ENCODE assay signal across 10 cellular contexts in the genomic region with DNA sequence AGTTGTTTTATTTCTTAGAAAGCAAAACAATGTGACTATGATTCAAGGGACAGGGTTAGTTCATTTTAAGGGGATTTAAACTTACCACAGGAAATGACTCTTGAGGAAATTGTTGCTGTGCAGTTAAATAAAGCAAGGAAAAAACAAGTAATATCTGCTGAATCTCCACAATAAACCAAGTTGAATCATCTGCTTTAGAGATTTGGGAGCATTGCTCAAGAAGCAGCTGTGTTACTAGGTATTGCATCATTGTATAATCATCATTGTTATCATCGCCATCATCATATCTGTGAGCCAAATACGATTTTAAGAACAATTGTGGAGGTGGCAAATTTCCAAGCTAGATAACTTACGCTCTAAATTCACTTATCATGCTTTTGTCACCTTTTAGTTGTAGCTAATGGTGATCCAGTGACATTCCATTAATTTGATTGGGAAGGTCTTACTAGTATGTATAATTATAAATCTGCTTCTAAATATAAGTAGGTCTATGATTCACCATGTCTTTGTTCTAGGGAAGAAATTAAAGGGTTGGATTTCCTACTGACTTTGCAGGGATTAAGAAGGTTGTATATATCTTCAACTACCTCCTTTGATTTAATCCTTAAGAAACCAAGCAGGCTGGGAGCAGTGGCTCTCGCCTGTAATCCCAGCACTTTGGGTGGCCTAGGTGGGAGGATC. TPM values are rescaled to one million over a fixed set of nuclear protein-coding genes. Genes with fewer than 3 reads are reported as not detected.
DNase-seq lines count a peak whose midpoint lies in the region; ATAC-seq and TF ChIP-seq lines count a peak whose summit lies in the region.
"Had no signal": no experiment of that assay in that cellular context is flagged by ENCODE, and none has a peak within 500 bp of the region (broad histone marks: within the 10 kb centered on the region; RNA-seq: fewer than 3 reads in every experiment).

No MANE protein-coding gene starts in this region.

- ATAC-seq in stimulated activated naive CD8-positive, alpha-beta T cell treated with anti-CD3 and anti-CD28 coated beads, Interleukin-15, amount 100 ng/mL, for 72 hours: peak; percentile 58
- ATAC-seq: naive thymus-derived CD8-positive, alpha-beta T cell had no signal

- no peak for TF ChIP-seq POLR2A in breast epithelium (IDR thresholded peaks at IDR 0.05)

- intact Hi-C loops in MCF 10A (cut with micrococcal nuclease): no loop called here
- intact Hi-C loops in breast epithelium (cut with DNase I; ENCODE audit: low total_unique reads): no loop called here

- H2BK12ac ChIP-seq in neuronal stem cell (ENCODE audit: low read length): no peak overlapping the region

- no peaks in the 10 kb centered on the region for H3K36me3 Mint-ChIP-seq in MCF 10A (ENCODE audit: insufficient read depth, unreplicated experiment)

- H3K4me3 Mint-ChIP-seq in MCF 10A (ENCODE audit: unreplicated experiment): no peak overlapping the region
- H3K4me3 Mint-ChIP-seq in stimulated activated naive CD8-positive, alpha-beta T cell treated with anti-CD3 and anti-CD28 coated beads, Interleukin-15, amount 100 ng/mL, for 72 hours: no peak overlapping the region
- H3K4me3 Mint-ChIP-seq: central memory CD8-positive, alpha-beta T cell; naive thymus-derived CD8-positive, alpha-beta T cell had no signal

- H3K4me1 ChIP-seq in breast epithelium (no peaks in the 10 kb centered on the region), SJSA1 (replicated peaks) (peaks cover 39% of the 10 kb centered on the region), neuronal stem cell (ENCODE audit: control insufficient read depth in 2 of 2, insufficient read depth in 1 of 2, low read depth in 1 of 2, low read length in 2 of 2) (peaks cover 0 to 7% of the 10 kb centered on the region in 2 donors)

- no peaks in the 10 kb centered on the region for H3K9me3 Mint-ChIP-seq in MCF 10A (ENCODE audit: unreplicated experiment)
- no peaks in the 10 kb centered on the region for H3K9me3 Mint-ChIP-seq in stimulated activated naive CD8-positive, alpha-beta T cell treated with anti-CD3 and anti-CD28 coated beads, Interleukin-15, amount 100 ng/mL, for 72 hours
- H3K9me3 Mint-ChIP-seq: central memory CD8-positive, alpha-beta T cell; naive thymus-derived CD8-positive, alpha-beta T cell had no signal

- TSS peak; percentile 67 for BruUV-seq in MCF 10A (replicated peaks; lab: Mats Ljungman, UMichigan)

- WGBS in neuronal stem cell (ENCODE audit: extremely low coverage in 2 of 2, insufficient read length in 2 of 2, insufficient replicate concordance in 1 of 2), 2 donors: no CpG with 5 or more reads among the region's 4 CpGs

- H3K9ac ChIP-seq in neuronal stem cell (ENCODE audit: low read depth, low read length, poor library complexity): no peak overlapping the region

- H4K91ac ChIP-seq in neuronal stem cell (ENCODE audit: low read depth, low read length, poor library complexity): no peak overlapping the region

- H4K8ac ChIP-seq in neuronal stem cell (ENCODE audit: low read depth, low read length): no peak overlapping the region

- H3K4me1 Mint-ChIP-seq in MCF 10A (ENCODE audit: insufficient read depth, unreplicated experiment): peaks cover 22% of the 10 kb centered on the region
- no peaks in the 10 kb centered on the region for H3K4me1 Mint-ChIP-seq in stimulated activated naive CD8-positive, alpha-beta T cell treated with anti-CD3 and anti-CD28 coated beads, Interleukin-15, amount 100 ng/mL, for 72 hours
- H3K4me1 Mint-ChIP-seq: central memory CD8-positive, alpha-beta T cell had no signal

- H3K27ac ChIP-seq in breast epithelium (peak overlapping the region in 1 of 2 donors; percentile 13), SJSA1 (peak overlapping the region; percentile 90), neuronal stem cell (replicated peaks; ENCODE audit: low read length) (no peak overlapping the region)

- H3K36me3 ChIP-seq in breast epithelium (no peaks in the 10 kb centered on the region), SJSA1 (no peaks in the 10 kb centered on the region), neuronal stem cell (replicated peaks in 1 of 2; ENCODE audit: control insufficient read depth in 2 of 2, insufficient read depth in 2 of 2, low read length in 2 of 2) (no peaks in the 10 kb centered on the region)

- CTCF ChIA-PET in MCF 10A (lab: Yijun Ruan, JAX): interaction anchor here (0.7 kb wide), 1 partner anchor 649 kb away, joined by 6 read pairs; no protein-coding TSS in a partner anchor

- H3K79me1 ChIP-seq in neuronal stem cell (ENCODE audit: low read depth, low read length): no peaks in the 10 kb centered on the region

- no peak overlapping the region for H3K4me2 ChIP-seq in neuronal stem cell (ENCODE audit: insufficient read depth, low read length, poor library complexity, severe bottlenecking)

- H3K27me3 ChIP-seq in breast epithelium (no peaks in the 10 kb centered on the region), SJSA1 (replicated peaks) (no peaks in the 10 kb centered on the region), neuronal stem cell (ENCODE audit: control insufficient read depth in 3 of 3, insufficient read depth in 3 of 3, low read depth in 1 of 3, low read length in 3 of 3) (no peaks in the 10 kb centered on the region)

- H2AFZ ChIP-seq in neuronal stem cell (ENCODE audit: low read length): no peak overlapping the region

- no peak overlapping the region for H2BK15ac ChIP-seq in neuronal stem cell (ENCODE audit: low read length)

- no peak for TF ChIP-seq CTCF in MCF 10A (IDR thresholded peaks at IDR 0.05; ENCODE audit: unreplicated experiment)
- TF ChIP-seq CTCF in breast epithelium (IDR thresholded peaks at IDR 0.05): no peak
- TF ChIP-seq CTCF in fibroblast of the aortic adventitia (IDR thresholded peaks at IDR 0.05; ENCODE audit: insufficient read depth, low read length): no peak

- H3K4ac ChIP-seq in neuronal stem cell (ENCODE audit: low read length): no peak overlapping the region

- H3K23ac ChIP-seq in neuronal stem cell (ENCODE audit: low read depth, low read length, poor library complexity): no peak overlapping the region

- DNase-seq in MCF 10A (ENCODE audit: unreplicated experiment) (peak; percentile 80), breast epithelium (ENCODE audit: low spot score in 2 of 2) (no peak), SJSA1 (ENCODE audit: low read depth in 1 of 2, low spot score in 2 of 2) (peak; percentile 45 to 88), fibroblast of the aortic adventitia (ENCODE audit: low read depth) (peak; percentile 99), neuronal stem cell (ENCODE audit: low spot score) (no peak), NCI-H524 treated with DMSO at 0.1 percent for 48 hours (lab: John Stamatoyannopoulos, UW) (no peak), activated gamma-delta T cell treated with Interleukin-2 at 50 U/mL for 16 hours (no peak)
- no peak for DNase-seq in stimulated activated naive CD8-positive, alpha-beta T cell treated with anti-CD3 and anti-CD28 coated beads, Interleukin-15, amount 100 ng/mL, for 72 hours
- DNase-seq: naive thymus-derived CD8-positive, alpha-beta T cell had no signal

- no peak overlapping the region for H2BK120ac ChIP-seq in neuronal stem cell (ENCODE audit: low read depth, low read length)

- POLR2A ChIA-PET in MCF 10A (lab: Yijun Ruan, JAX): interaction anchor here (0.7 to 2.1 kb wide), 11 partner anchors 9 to 91 kb away, joined by 3 to 11 read pairs (median 3); partner anchors contain the start of gene MMP10

- no peak overlapping the region for H3K14ac ChIP-seq in neuronal stem cell (ENCODE audit: low read length)

- H3K18ac ChIP-seq in neuronal stem cell (ENCODE audit: low read length): no peak overlapping the region

- no peak overlapping the region for H2BK5ac ChIP-seq in neuronal stem cell (ENCODE audit: low read length)

- no peaks in the 10 kb centered on the region for H3K9me3 ChIP-seq in breast epithelium
- no peaks in the 10 kb centered on the region for H3K9me3 ChIP-seq in SJSA1 (replicated peaks)
- H3K9me3 ChIP-seq in neuronal stem cell (replicated peaks in 1 of 2; ENCODE audit: control insufficient read depth in 2 of 2, insufficient read depth in 1 of 2, low read depth in 1 of 2, low read length in 2 of 2): no peaks in the 10 kb centered on the region

- H3K4me3 ChIP-seq in breast epithelium (no peak overlapping the region), SJSA1 (no peak overlapping the region), fibroblast of the aortic adventitia (ENCODE audit: low read depth, low read length) (no peak overlapping the region), neuronal stem cell (ENCODE audit: low read length in 2 of 2) (no peak overlapping the region)

- no peak overlapping the region for H2AK5ac ChIP-seq in neuronal stem cell (ENCODE audit: low read depth, low read length)

- H3K27ac Mint-ChIP-seq in MCF 10A (ENCODE audit: low read depth, unreplicated experiment): peak overlapping the region; percentile 57
- peak overlapping the region; percentile 37 to 60 for H3K27ac Mint-ChIP-seq in stimulated activated naive CD8-positive, alpha-beta T cell treated with anti-CD3 and anti-CD28 coated beads, Interleukin-15, amount 100 ng/mL, for 72 hours
- H3K27ac Mint-ChIP-seq: naive thymus-derived CD8-positive, alpha-beta T cell had no signal

- no peaks in the 10 kb centered on the region for H3K27me3 Mint-ChIP-seq in MCF 10A (ENCODE audit: insufficient read depth, unreplicated experiment)
- H3K27me3 Mint-ChIP-seq in stimulated activated naive CD8-positive, alpha-beta T cell treated with anti-CD3 and anti-CD28 coated beads, Interleukin-15, amount 100 ng/mL, for 72 hours: peaks cover 34% of the 10 kb centered on the region

RNA-seq across cellular contexts. Expression of gene MMP10, which starts 19.9 kb away (rescaled TPM):
- total RNA-seq in MCF 10A (2022): 0.29 and 0.75 TPM in 2 replicates
- under 1 TPM in 1 of 3 donors, not detected in 2; 0.66 TPM for total RNA-seq in breast epithelium
- 0.63 TPM in 1 of 2 replicates, not detected in the other for total RNA-seq in SJSA1 (2014; rRNA removed; shearing (Covaris generic))
- total RNA-seq in fibroblast of the aortic adventitia (ENCODE audit: low replicate concordance): 3.6 TPM in 1 of 2 replicates, not detected in the other
- polyA plus RNA-seq in neuronal stem cell (2013, experiment 1 of 2): not detected
- not detected for polyA plus RNA-seq in neuronal stem cell (2013, experiment 2 of 2)
- total RNA-seq: naive thymus-derived CD8-positive, alpha-beta T cell had no signal
- polyA plus RNA-seq: naive thymus-derived CD8-positive, alpha-beta T cell had no signal

RNA-seq across cellular contexts. Expression of gene MMP8, which starts 35.7 kb away (rescaled TPM):
- total RNA-seq in MCF 10A (2022): 0.12 TPM in 1 of 2 replicates, not detected in the other
- 1 to 10 TPM in 1 of 3 donors, under 1 TPM in 1, not detected in 1; 0.33 to 2.3 TPM for total RNA-seq in breast epithelium
- not detected in 2 replicates for total RNA-seq in SJSA1 (2014; rRNA removed; shearing (Covaris generic))
- total RNA-seq in fibroblast of the aortic adventitia (ENCODE audit: low replicate concordance): 0.41 TPM in 1 of 2 replicates, not detected in the other
- polyA plus RNA-seq in neuronal stem cell (2013, experiment 1 of 2): not detected
- polyA plus RNA-seq in neuronal stem cell (2013, experiment 2 of 2): not detected
- total RNA-seq: naive thymus-derived CD8-positive, alpha-beta T cell had no signal
- polyA plus RNA-seq: naive thymus-derived CD8-positive, alpha-beta T cell had no signal

RNA-seq across cellular contexts. Expression of gene MMP1, which starts 37.5 kb away (rescaled TPM):
- total RNA-seq in MCF 10A (2022): 0.25 and 0.35 TPM in 2 replicates
- total RNA-seq in breast epithelium: not detected
- total RNA-seq in SJSA1 (2014; rRNA removed; shearing (Covaris generic)): 0.29 and 1.1 TPM in 2 replicates
- 13.2 and 3,834 TPM in 2 replicates for total RNA-seq in fibroblast of the aortic adventitia (ENCODE audit: low replicate concordance)
- polyA plus RNA-seq in neuronal stem cell (2013, experiment 1 of 2): not detected
- polyA plus RNA-seq in neuronal stem cell (2013, experiment 2 of 2): not detected
- total RNA-seq: naive thymus-derived CD8-positive, alpha-beta T cell had no signal
- polyA plus RNA-seq: naive thymus-derived CD8-positive, alpha-beta T cell had no signal

RNA-seq across cellular contexts. Expression of gene MMP27, which starts 54.9 kb away (rescaled TPM):
- total RNA-seq in MCF 10A (2022): not detected in 2 replicates
- total RNA-seq in breast epithelium: 1 to 10 TPM in 1 of 3 donors, under 1 TPM in 1, not detected in 1; 0.33 to 2.1 TPM
- not detected in 2 replicates for total RNA-seq in SJSA1 (2014; rRNA removed; shearing (Covaris generic))
- total RNA-seq in fibroblast of the aortic adventitia (ENCODE audit: low replicate concordance): 0.18 TPM in 1 of 2 replicates, not detected in the other
- not detected for polyA plus RNA-seq in neuronal stem cell (2013, experiment 1 of 2)
- not detected for polyA plus RNA-seq in neuronal stem cell (2013, experiment 2 of 2)
- total RNA-seq: naive thymus-derived CD8-positive, alpha-beta T cell had no signal
- polyA plus RNA-seq: naive thymus-derived CD8-positive, alpha-beta T cell had no signal

Comparison
In these comparisons a context has a peak if more than half of its experiments do, and no peak if none do; other contexts are left out.
1. DNase-seq: peak in MCF 10A (single experiment), SJSA1 (2 of 2) and fibroblast of the aortic adventitia (single experiment); none in breast epithelium (0 of 2), stimulated activated naive CD8-positive, alpha-beta T cell treated with anti-CD3 and anti-CD28 coated beads, Interleukin-15, amount 100 ng/mL, for 72 hours (0 of 2), neuronal stem cell (single experiment), NCI-H524 treated with DMSO at 0.1 percent for 48 hours (single experiment) and activated gamma-delta T cell treated with Interleukin-2 at 50 U/mL for 16 hours (single experiment).